Comparison of ENCODE assay signal across 12 cellular contexts in genomic region chr13:99983401-99984133, GRCh38. TPM values are rescaled to one million over a fixed set of nuclear protein-coding genes. Genes with fewer than 3 reads are reported as not detected.
DNase-seq lines count a peak whose midpoint lies in the region; ATAC-seq and TF ChIP-seq lines count a peak whose summit lies in the region.
"Had no signal": no experiment of that assay in that cellular context is flagged by ENCODE, and none has a peak within 500 bp of the region (broad histone marks: within the 10 kb centered on the region; RNA-seq: fewer than 3 reads in every experiment).

No MANE protein-coding gene starts in this region.

- H3K9me3 ChIP-seq in SK-N-MC (ENCODE audit: low read depth, low read length) (no peaks in the 10 kb centered on the region), esophagus muscularis mucosa (no peaks in the 10 kb centered on the region)
- H3K9me3 ChIP-seq: thoracic aorta had no signal

- H3K4me1 Mint-ChIP-seq in stimulated activated naive CD8-positive, alpha-beta T cell treated with anti-CD3 and anti-CD28 coated beads, Interleukin-15, Interleukin-2, amounts not matched to agents 100 ng/mL and 50 ng/mL, for 24 hours (ENCODE audit: low read depth): peaks cover 27% of the 10 kb centered on the region

- peak overlapping the region; percentile 75 for H3K27ac Mint-ChIP-seq in stimulated activated naive CD8-positive, alpha-beta T cell treated with anti-CD3 and anti-CD28 coated beads, Interleukin-15, Interleukin-2, amounts not matched to agents 100 ng/mL and 50 ng/mL, for 24 hours

- H3K36me3 ChIP-seq in SK-N-MC (ENCODE audit: insufficient read depth, low read length): peaks cover 49% of the 10 kb centered on the region
- no peaks in the 10 kb centered on the region for H3K36me3 ChIP-seq in esophagus muscularis mucosa
- H3K36me3 ChIP-seq: thoracic aorta had no signal

- no peak for DNase-seq in stimulated activated naive CD8-positive, alpha-beta T cell treated with anti-CD3 and anti-CD28 coated beads, Interleukin-15, Interleukin-2, amounts not matched to agents 100 U/mL and 50 U/mL, for 24 hours
- DNase-seq in SK-N-MC (ENCODE audit: low read depth, low spot score) (no peak), esophagus muscularis mucosa (ENCODE audit: extremely low spot score) (peak; percentile 85), HCEC 1CT (no peak)
- DNase-seq in stimulated activated CD4-positive, alpha-beta T cell treated with anti-CD3 and anti-CD28 coated beads, Interleukin-1b, Interleukin-23, amount 100 ng/mL, for 48 hours: no peak
- DNase-seq: activated CD4-positive, CD25-positive, alpha-beta regulatory T cell; EL had no signal

- peak overlapping the region; percentile 99 for H3K9ac ChIP-seq in SK-N-MC (ENCODE audit: insufficient read length)

- no peak for TF ChIP-seq EP300 in esophagus muscularis mucosa (IDR thresholded peaks at IDR 0.05)

- no peak for TF ChIP-seq POLR2A in esophagus muscularis mucosa (IDR thresholded peaks at IDR 0.05; ENCODE audit: low read depth)

- peaks cover 61% of the 10 kb centered on the region for H3K27me3 Mint-ChIP-seq in stimulated activated naive CD8-positive, alpha-beta T cell treated with anti-CD3 and anti-CD28 coated beads, Interleukin-15, Interleukin-2, amounts not matched to agents 100 ng/mL and 50 ng/mL, for 24 hours

- TF ChIP-seq CTCF in esophagus muscularis mucosa (IDR thresholded peaks at IDR 0.05): no peak

- H3K27ac ChIP-seq in SK-N-MC (peak overlapping the region; percentile 96), esophagus muscularis mucosa (replicated peaks in 1 of 4) (no peak overlapping the region)
- H3K27ac ChIP-seq: coronary artery, thoracic aorta had no signal

- 9% methylated on average over 40 of the region's 40 CpGs for WGBS in esophagus muscularis mucosa

- peaks cover 41 to 100% (median 93%) of the 10 kb centered on the region in 4 donors for H3K27me3 ChIP-seq in esophagus muscularis mucosa

- peaks cover 33 to 68% (median 54%) of the 10 kb centered on the region in 4 donors for H3K4me1 ChIP-seq in esophagus muscularis mucosa

- H3K9me3 Mint-ChIP-seq in stimulated activated naive CD8-positive, alpha-beta T cell treated with anti-CD3 and anti-CD28 coated beads, Interleukin-15, Interleukin-2, amounts not matched to agents 100 ng/mL and 50 ng/mL, for 24 hours: no peaks in the 10 kb centered on the region

- H3K4me3 ChIP-seq in SK-N-MC (peak overlapping the region; percentile 93), esophagus muscularis mucosa (no peak overlapping the region)
- H3K4me3 ChIP-seq: coronary artery had no signal

- intact Hi-C loops in esophagus muscularis mucosa (cut with DNase I): loop anchor here (10.0 kb wide), 1 partner anchor 101 kb away; the partner anchor contains the start of gene PCCA

- peaks cover 9% of the 10 kb centered on the region for H3K36me3 Mint-ChIP-seq in stimulated activated naive CD8-positive, alpha-beta T cell treated with anti-CD3 and anti-CD28 coated beads, Interleukin-15, Interleukin-2, amounts not matched to agents 100 ng/mL and 50 ng/mL, for 24 hours (ENCODE audit: low read depth)

- peak overlapping the region; percentile 42 for H3K4me3 Mint-ChIP-seq in stimulated activated naive CD8-positive, alpha-beta T cell treated with anti-CD3 and anti-CD28 coated beads, Interleukin-15, Interleukin-2, amounts not matched to agents 100 ng/mL and 50 ng/mL, for 24 hours

- no peak for ATAC-seq in stimulated activated naive CD8-positive, alpha-beta T cell treated with anti-CD3 and anti-CD28 coated beads, Interleukin-15, Interleukin-2, amounts not matched to agents 100 U/mL and 50 U/mL, for 24 hours
- ATAC-seq in HG03097 (IDR thresholded peaks at IDR 0.05; ENCODE audit: low FRiP score, unreplicated experiment) (no peak), GM19351 (IDR thresholded peaks at IDR 0.05; ENCODE audit: unreplicated experiment) (no peak)

RNA-seq across cellular contexts. Expression of gene ZIC2, which starts 2.0 kb away (rescaled TPM):
- not detected for total RNA-seq in esophagus muscularis mucosa
- total RNA-seq: thoracic aorta had no signal

RNA-seq across cellular contexts. Expression of gene ZIC5, which starts 12.0 kb away (rescaled TPM):
- total RNA-seq in esophagus muscularis mucosa: not detected
- total RNA-seq: thoracic aorta had no signal
